28 cellular contexts compared by ENCODE assay signal in genomic region chr12:84134797-84135366, GRCh38.
"Had no signal": no experiment of that assay in that cellular context is flagged by ENCODE, and none has a peak within 500 bp of the region (broad histone marks: within the 10 kb centered on the region; RNA-seq: fewer than 3 reads in every experiment).

No MANE protein-coding gene starts in this region.

- ATAC-seq: activated CD8-positive, alpha-beta T cell treated with anti-CD3 and anti-CD28 coated beads for 36 hours; activated T-cell treated with anti-CD3 and anti-CD28 coated beads, Interleukin-2, amount 50 U/mL, for 4 hours; activated T-helper 17 cell treated with anti-CD3 and anti-CD28 coated beads, Interleukin-2, amount 50 U/mL, for 72 hours; left colon; sciatic nerve had no signal

- H3K9me3 ChIP-seq: neutrophil, ovary, thoracic aorta had no signal

- FAIRE-seq: astrocyte, kidney, urothelium cell line had no signal

- H3K27ac ChIP-seq: epithelial cell of prostate, neutrophil, ovary, skin epidermis, thoracic aorta had no signal

- H3K4me3 ChIP-seq: ovary, skin epidermis, thoracic aorta had no signal

- H3K27me3 ChIP-seq: neutrophil, ovary had no signal

- DNase-seq: activated B cell treated with CpG ODN at 0.5 μM for 24 hours; activated CD4-positive, alpha-beta T cell treated with anti-CD3 and anti-CD28 coated beads, Interleukin-2, amount 50 U/mL, for 1 hour; activated CD8-positive, alpha-beta T cell treated with anti-CD3 and anti-CD28 coated beads for 36 hours; activated gamma-delta T cell treated with Interleukin-2 at 50 U/mL for 16 hours; activated naive CD4-positive, alpha-beta T cell treated with anti-CD3 and anti-CD28 coated beads, Interleukin-2, amount 50 U/mL, for 16 hours; activated T-cell treated with anti-CD3 and anti-CD28 coated beads, Interleukin-2, amount 50 U/mL, for 4 hours; amniotic stem cell; central memory CD4-positive, alpha-beta T cell; effector CD4-positive, alpha-beta T cell; head of caudate nucleus; hippocampal formation; kidney; left colon; mammary epithelial cell; naive B cell; nephron progenitor cell; ovary; stimulated activated CD4-positive, alpha-beta T cell treated with anti-CD3 and anti-CD28 coated beads, Interleukin-12 subunit alpha, Interleukin-12 subunit beta, amount 100 ng/mL, for 4 hours; stimulated activated CD4-positive, alpha-beta T cell treated with anti-CD3 and anti-CD28 coated beads, Interleukin-4, amount 100 ng/mL, for 1 hour; trophoblast cell had no signal

- H3K36me3 ChIP-seq: neutrophil, ovary, thoracic aorta had no signal
